ENCODE assay signal across 8 cellular contexts in the genomic region with DNA sequence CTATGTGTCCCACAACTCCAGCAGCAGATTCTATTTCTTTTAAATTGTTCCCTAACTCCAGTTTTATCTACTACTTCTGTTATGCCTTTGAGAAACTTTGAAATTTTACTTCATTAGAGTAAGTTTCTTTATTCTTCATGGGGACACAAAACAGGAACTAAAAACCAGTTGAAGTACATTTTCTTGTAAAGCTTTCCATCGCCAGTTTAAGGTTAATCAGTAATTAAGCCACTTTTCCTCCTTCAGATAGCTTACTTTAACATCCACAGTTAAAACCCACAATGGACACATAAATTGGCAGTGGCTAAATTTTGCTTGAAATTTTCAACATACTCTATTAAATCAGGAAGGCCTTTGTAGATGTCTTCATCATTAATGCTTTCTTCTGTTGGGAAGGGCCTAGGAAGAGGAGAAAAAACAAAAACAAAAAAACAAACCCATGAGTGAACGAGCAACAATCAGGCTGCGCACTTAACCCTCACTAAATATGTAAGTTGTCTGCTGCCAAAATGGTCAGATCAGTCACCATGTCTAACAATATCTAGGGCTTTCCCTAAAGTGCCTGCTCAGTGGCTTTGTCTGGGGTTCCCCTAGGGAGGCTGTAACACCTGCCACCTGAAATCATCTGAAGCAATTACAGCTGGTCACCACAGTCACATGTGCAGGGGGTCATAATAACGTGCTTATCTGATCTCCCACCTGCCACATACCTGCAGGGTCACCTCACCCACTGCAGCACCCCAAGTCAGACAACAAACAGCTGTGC.
DNase-seq lines count a peak whose midpoint lies in the region; ATAC-seq and TF ChIP-seq lines count a peak whose summit lies in the region.

No MANE protein-coding gene starts in this region.

- no peaks in the 10 kb centered on the region for H3K27me3 Mint-ChIP-seq in activated CD8-positive, alpha-beta T cell treated with anti-CD3 and anti-CD28 coated beads for 36 hours

- H3K4me1 ChIP-seq in foreskin keratinocyte = no peaks in the 10 kb centered on the region

- no peak for TF ChIP-seq CTCF in foreskin keratinocyte (conservative IDR thresholded peaks at IDR 0.05)
- TF ChIP-seq CTCF in activated CD8-positive, alpha-beta T cell treated with anti-CD3 and anti-CD28 coated beads for 36 hours (IDR thresholded peaks at IDR 0.05) = no peak

- no peaks in the 10 kb centered on the region for H3K27me3 ChIP-seq in foreskin keratinocyte

- peak; percentile 95 for ATAC-seq in GM18870 (IDR thresholded peaks at IDR 0.05; ENCODE audit: unreplicated experiment)
- ATAC-seq in GM21723 (IDR thresholded peaks at IDR 0.05; ENCODE audit: unreplicated experiment) = peak; percentile 95
- peak; percentile 85 for ATAC-seq in HG03521 (IDR thresholded peaks at IDR 0.05; ENCODE audit: unreplicated experiment)
- ATAC-seq in foreskin keratinocyte = no peak
- no peak for ATAC-seq in activated CD8-positive, alpha-beta T cell treated with anti-CD3 and anti-CD28 coated beads for 36 hours

- CTCF ChIA-PET in activated CD8-positive, alpha-beta T cell treated with anti-CD3 and anti-CD28 coated beads for 36 hours (lab: Charles Lee) = interaction anchor here (17.5 kb wide), 1 partner anchor 350 kb away, joined by 350 read pairs; no protein-coding TSS in a partner anchor

- H3K9me3 Mint-ChIP-seq in activated CD8-positive, alpha-beta T cell treated with anti-CD3 and anti-CD28 coated beads for 36 hours = no peaks in the 10 kb centered on the region

- H3K27ac ChIP-seq in foreskin keratinocyte = no peak overlapping the region

- no peaks in the 10 kb centered on the region for H3K4me1 Mint-ChIP-seq in activated CD8-positive, alpha-beta T cell treated with anti-CD3 and anti-CD28 coated beads for 36 hours (ENCODE audit: low read depth)

- POLR2A ChIA-PET in activated CD8-positive, alpha-beta T cell treated with anti-CD3 and anti-CD28 coated beads for 36 hours (lab: Charles Lee) = interaction anchor here (0.6 to 1.0 kb wide), 3 partner anchors 211 to 347 kb away, joined by 3 to 5 read pairs (median 4); no protein-coding TSS in a partner anchor

- no peak overlapping the region for H3K27ac Mint-ChIP-seq in activated CD8-positive, alpha-beta T cell treated with anti-CD3 and anti-CD28 coated beads for 36 hours

- intact Hi-C loops in activated CD8-positive, alpha-beta T cell treated with anti-CD3 and anti-CD28 coated beads for 36 hours (cut with micrococcal nuclease) = no loop called here

- H3K4me3 Mint-ChIP-seq in activated CD8-positive, alpha-beta T cell treated with anti-CD3 and anti-CD28 coated beads for 36 hours = no peak overlapping the region

- DNase-seq in kidney glomerular epithelial cell (lab: John Stamatoyannopoulos, UW) (peak; percentile 1), H4 (ENCODE audit: low spot score) (no peak), foreskin keratinocyte (no peak), midbrain (lab: John Stamatoyannopoulos, UW) (no peak)
- DNase-seq in activated CD8-positive, alpha-beta T cell treated with anti-CD3 and anti-CD28 coated beads for 36 hours = no peak

- no peaks in the 10 kb centered on the region for H3K36me3 Mint-ChIP-seq in activated CD8-positive, alpha-beta T cell treated with anti-CD3 and anti-CD28 coated beads for 36 hours (ENCODE audit: low read depth)

Comparison
In these comparisons a context has a peak if more than half of its experiments do, and no peak if none do; other contexts are left out.
1. ATAC-seq: peak in GM18870 (single experiment), GM21723 (single experiment) and HG03521 (single experiment); none in foreskin keratinocyte (single experiment) and activated CD8-positive, alpha-beta T cell treated with anti-CD3 and anti-CD28 coated beads for 36 hours (single experiment).